ENCODE assay signal across 20 cellular contexts in the genomic region with DNA sequence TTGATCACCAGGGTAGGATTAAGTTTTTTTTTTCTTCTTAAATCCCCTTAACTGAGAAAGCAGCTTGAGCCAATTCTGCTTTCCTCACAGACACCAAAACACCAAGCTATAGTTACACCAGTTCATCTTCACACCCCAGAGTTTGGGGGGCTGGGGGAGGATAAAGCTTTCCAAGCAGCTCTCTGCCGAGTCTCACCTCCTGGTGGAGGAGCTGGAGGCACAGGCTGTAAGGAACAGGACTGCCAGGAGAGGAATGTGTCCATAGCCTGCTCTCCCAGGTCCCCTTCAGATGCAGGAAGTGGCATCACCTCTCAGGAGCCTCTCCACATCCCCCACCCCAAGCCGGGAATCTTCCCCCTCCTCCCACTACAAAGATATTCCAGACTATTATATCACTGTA.
DNase-seq lines count a peak whose midpoint lies in the region; ATAC-seq and TF ChIP-seq lines count a peak whose summit lies in the region.
"Had no signal": no experiment of that assay in that cellular context is flagged by ENCODE, and none has a peak within 500 bp of the region (broad histone marks: within the 10 kb centered on the region; RNA-seq: fewer than 3 reads in every experiment).

No MANE protein-coding gene starts in this region.

- H3K9me3 ChIP-seq in ectodermal cell (ENCODE audit: control insufficient read depth, low read length) = no peaks in the 10 kb centered on the region
- H3K9me3 ChIP-seq: BE2C had no signal

- H3K4me3 Mint-ChIP-seq in nephron = no peak overlapping the region
- H3K4me3 Mint-ChIP-seq: CD4-positive, alpha-beta memory T cell had no signal

- peaks cover 34% of the 10 kb centered on the region for H3K36me3 Mint-ChIP-seq in nephron (ENCODE audit: low read depth)

- no peaks in the 10 kb centered on the region; the same call in none of the 2 replicates for H3K36me3 ChIP-seq in H7 (replicated peaks; ENCODE audit: control insufficient read depth, insufficient read depth, low read length)
- H3K36me3 ChIP-seq in ectodermal cell (ENCODE audit: control insufficient read depth, insufficient read depth, low read length) = no peaks in the 10 kb centered on the region
- H3K36me3 ChIP-seq: BE2C had no signal

- peak overlapping the region; percentile 6 for H3K27ac ChIP-seq in ectodermal cell (ENCODE audit: insufficient read depth, low read depth, low read length, poor library complexity, severe bottlenecking)
- H3K27ac ChIP-seq: 22Rv1 had no signal

- H3K4me1 ChIP-seq in ectodermal cell (ENCODE audit: control insufficient read depth, insufficient read depth, low read length) = peaks cover 42% of the 10 kb centered on the region

- H3K4me3 ChIP-seq in H7 (ENCODE audit: insufficient read depth, low read depth, low read length) (no peak overlapping the region), ectodermal cell (ENCODE audit: insufficient read depth, low read depth, low read length) (no peak overlapping the region)

- H3K27me3 ChIP-seq in H7 (ENCODE audit: control insufficient read depth, insufficient read depth, low read length) = no peaks in the 10 kb centered on the region
- no peaks in the 10 kb centered on the region for H3K27me3 ChIP-seq in ectodermal cell (ENCODE audit: control insufficient read depth, insufficient read depth, low read length, poor library complexity, severe bottlenecking)
- H3K27me3 ChIP-seq: BE2C had no signal

- H3K9me3 Mint-ChIP-seq in nephron = no peaks in the 10 kb centered on the region

- no peaks in the 10 kb centered on the region for H3K27me3 Mint-ChIP-seq in nephron (ENCODE audit: low read depth)
- H3K27me3 Mint-ChIP-seq: CD4-positive, alpha-beta memory T cell had no signal

- DNase-seq in NCI-H2171 treated with DMSO at 0.1 percent for 48 hours (lab: John Stamatoyannopoulos, UW) (peak; percentile 22), NCI-H2171 (lab: John Stamatoyannopoulos, UW) (no peak), H7 (peak; percentile 35), T-helper 2 cell (no peak)
- DNase-seq: BE2C; CD4-positive, alpha-beta memory T cell; DND-41; GF-D8; GOT3; KBM-7; MV-4-11; NCI-H1417; NCI-H187 treated with DMSO at 0.1 percent for 48 hours; NCI-H446 treated with DMSO at 0.1 percent for 48 hours had no signal

- no peak for ATAC-seq in GM18870 (IDR thresholded peaks at IDR 0.05; ENCODE audit: unreplicated experiment)
- ATAC-seq in HG02885 (IDR thresholded peaks at IDR 0.05; ENCODE audit: poor library complexity, unreplicated experiment) = no peak
- ATAC-seq: Panc1 had no signal

- peaks cover 65% of the 10 kb centered on the region for H3K4me1 Mint-ChIP-seq in nephron

- 65 to 76% methylated on average over 2 of the region's 2 CpGs for WGBS in ectodermal cell, 2 experiments

- peak overlapping the region in 2 of 3 experiments; percentile 16 to 26 for H3K27ac Mint-ChIP-seq in nephron

- no peak for TF ChIP-seq CTCF in nephron (IDR thresholded peaks at IDR 0.05; ENCODE audit: unreplicated experiment in 3 of 3)

Comparison
In these comparisons a context has a peak if more than half of its experiments do, and no peak if none do; other contexts are left out.
1. DNase-seq: peak in NCI-H2171 treated with DMSO at 0.1 percent for 48 hours (single experiment) and H7 (single experiment); none in NCI-H2171 (single experiment) and T-helper 2 cell (0 of 5).